Comparison of ENCODE assay signal across 8 cellular contexts in the genomic region with DNA sequence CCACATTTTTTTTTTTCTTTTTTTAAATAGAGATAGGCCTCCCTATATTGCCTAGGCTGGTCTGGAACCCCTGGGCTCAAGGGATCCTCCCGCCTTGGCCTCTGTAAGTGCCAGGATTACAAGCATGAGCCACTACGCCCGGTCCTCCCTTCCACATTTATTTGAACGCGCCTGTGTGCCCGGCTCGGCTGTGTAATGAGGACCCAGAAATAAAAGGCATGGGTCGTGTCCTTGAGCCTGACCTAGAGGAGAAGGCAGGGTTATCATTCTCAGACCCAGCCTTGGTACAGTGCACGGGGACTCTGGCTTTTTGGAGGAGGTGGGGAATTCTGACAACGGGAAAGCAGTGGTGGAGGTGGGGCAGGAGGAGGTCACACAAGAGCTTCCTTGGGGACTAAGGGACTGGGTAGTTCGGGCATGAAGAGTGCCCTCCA. TPM values are rescaled to one million over a fixed set of nuclear protein-coding genes. Genes with fewer than 3 reads are reported as not detected.
DNase-seq lines count a peak whose midpoint lies in the region; ATAC-seq and TF ChIP-seq lines count a peak whose summit lies in the region.

No MANE protein-coding gene starts in this region.

- H3K4me1 Mint-ChIP-seq in activated naive CD8-positive, alpha-beta T cell treated with anti-CD3 and anti-CD28 coated beads for 36 hours, result peaks cover 14% of the 10 kb centered on the region

- peak overlapping the region; percentile 58 for H2AFZ ChIP-seq in KMS-11 (ENCODE audit: low read depth)

- H4K20me1 ChIP-seq in KMS-11 (ENCODE audit: insufficient read depth), result no peaks in the 10 kb centered on the region

- no peak for TF ChIP-seq POLR2A in right lobe of liver (IDR thresholded peaks at IDR 0.05)

- peak overlapping the region; percentile 96 for H3K4me3 Mint-ChIP-seq in activated naive CD8-positive, alpha-beta T cell treated with anti-CD3 and anti-CD28 coated beads for 36 hours

- WGBS in right lobe of liver (ENCODE audit: insufficient coverage, low coverage, low lambda C conversion rate, missing lambda C conversion rate), result under 1% methylated on average over 10 of the region's 11 CpGs
- 1% methylated on average over 11 of the region's 11 CpGs for WGBS in aorta, 2 donors

- H3K27me3 Mint-ChIP-seq in activated naive CD8-positive, alpha-beta T cell treated with anti-CD3 and anti-CD28 coated beads for 36 hours, result peaks cover 4% of the 10 kb centered on the region

- H3K36me3 Mint-ChIP-seq in activated naive CD8-positive, alpha-beta T cell treated with anti-CD3 and anti-CD28 coated beads for 36 hours, result peaks cover 3% of the 10 kb centered on the region

- H3K27ac ChIP-seq in KMS-11 (peak overlapping the region; percentile 70), right lobe of liver (no peak overlapping the region), aorta (ENCODE audit: low read depth in 1 of 2, low read length in 2 of 2) (no peak overlapping the region)

- TF ChIP-seq CTCF in KMS-11 (conservative IDR thresholded peaks at IDR 0.05; ENCODE audit: low read depth, low read length) (no peak), right lobe of liver (IDR thresholded peaks at IDR 0.05) (no peak)

- no peaks in the 10 kb centered on the region for H3K27me3 ChIP-seq in KMS-11 (ENCODE audit: insufficient read depth, low read depth)
- H3K27me3 ChIP-seq in right lobe of liver, result no peaks in the 10 kb centered on the region
- H3K27me3 ChIP-seq in aorta (ENCODE audit: control insufficient read depth in 1 of 2, insufficient read depth in 2 of 2, low read length in 1 of 2), result no peaks in the 10 kb centered on the region

- no peaks in the 10 kb centered on the region for H3K36me3 ChIP-seq in KMS-11 (ENCODE audit: insufficient read depth)
- H3K36me3 ChIP-seq in right lobe of liver, result no peaks in the 10 kb centered on the region
- H3K36me3 ChIP-seq in aorta (ENCODE audit: control insufficient read depth in 1 of 2, insufficient read depth in 2 of 2, low read length in 1 of 2), result no peaks in the 10 kb centered on the region

- H3K9me3 Mint-ChIP-seq in activated naive CD8-positive, alpha-beta T cell treated with anti-CD3 and anti-CD28 coated beads for 36 hours, result no peaks in the 10 kb centered on the region

- ATAC-seq in right lobe of liver, result no peak
- ATAC-seq in aorta (ENCODE audit: low FRiP score), result peak; percentile 52

- intact Hi-C loops in right lobe of liver (cut with DNase I), result no loop called here
- intact Hi-C loops in aorta (cut with DNase I), result no loop called here

- DNase-seq in EH (ENCODE audit: low read depth) (peak; percentile 6), right lobe of liver (no peak), aorta (no peak), SW 1271 (lab: John Stamatoyannopoulos, UW) (no peak), NCI-H1694 treated with DMSO at 0.1 percent for 48 hours (lab: John Stamatoyannopoulos, UW) (no peak)
- DNase-seq in activated naive CD8-positive, alpha-beta T cell treated with anti-CD3 and anti-CD28 coated beads for 36 hours, result no peak
- DNase-seq in activated CD4-positive, CD25-positive, alpha-beta regulatory T cell treated with anti-CD3 and anti-CD28 coated beads, Interleukin-2, amount 50 U/mL, for 72 hours, result no peak

- H3K9me3 ChIP-seq in right lobe of liver (no peaks in the 10 kb centered on the region), aorta (ENCODE audit: control insufficient read depth, low read length) (no peaks in the 10 kb centered on the region)

- H3K4me2 ChIP-seq in KMS-11, result peak overlapping the region; percentile 73

- H3K79me2 ChIP-seq in KMS-11 (ENCODE audit: insufficient read depth, low read depth), result peaks cover 47% of the 10 kb centered on the region

- H3K27ac Mint-ChIP-seq in activated naive CD8-positive, alpha-beta T cell treated with anti-CD3 and anti-CD28 coated beads for 36 hours, result peak overlapping the region; percentile 84

- H3K4me1 ChIP-seq in KMS-11 (ENCODE audit: low read depth, poor library complexity, severe bottlenecking) (peaks cover 13% of the 10 kb centered on the region), right lobe of liver (no peaks in the 10 kb centered on the region), aorta (ENCODE audit: control insufficient read depth in 1 of 2, insufficient read depth in 2 of 2, low read length in 2 of 2) (no peaks in the 10 kb centered on the region)

- H3K4me3 ChIP-seq in KMS-11 (IDR thresholded peaks at IDR 0.05; ENCODE audit: insufficient read depth, low read depth, low read length) (peak overlapping the region; percentile 98), right lobe of liver (peak overlapping the region; percentile 61 to 68 (median 65)), aorta (ENCODE audit: low read length in 2 of 2) (no peak overlapping the region)

- H3K9ac ChIP-seq in KMS-11, result peak overlapping the region; percentile 84

RNA-seq across cellular contexts. Expression of a gene that starts 0.8 kb away (rescaled TPM):
- 10 to 100 TPM; 70.6 to 79.4 TPM for total RNA-seq in activated naive CD8-positive, alpha-beta T cell treated with anti-CD3 and anti-CD28 coated beads for 36 hours
- total RNA-seq in right lobe of liver (1 to 10 TPM in 3 of 6 experiments, under 1 TPM in 3; 0.13 to 3.3 (median 1.0) TPM), aorta (1 to 10 TPM in 1 of 2 donors, under 1 TPM in 1; 0.97 to 4.3 TPM)
- 1 to 10 TPM in 1 of 2 donors, under 1 TPM in 1; 0.05 to 1.3 TPM for polyA plus RNA-seq in aorta

RNA-seq across cellular contexts. Expression of a gene that starts 52.4 kb away (rescaled TPM):
- total RNA-seq in activated naive CD8-positive, alpha-beta T cell treated with anti-CD3 and anti-CD28 coated beads for 36 hours, result 1 to 10 TPM in 1 of 2 experiments, under 1 TPM in 1; 0.92 to 1.3 TPM
- total RNA-seq in right lobe of liver, result 1 to 10 TPM; 1.6 to 4.6 (median 2.1) TPM
- 10 to 100 TPM; 48.3 to 50.5 TPM for total RNA-seq in aorta
- 1 to 10 TPM; 7.3 to 8.0 TPM for polyA plus RNA-seq in aorta

Comparison
In these comparisons a context has a peak if more than half of its experiments do, and no peak if none do; other contexts are left out.
1. H3K4me3 ChIP-seq: peak in KMS-11 (single experiment) and right lobe of liver (3 of 3); none in aorta (0 of 2).
2. RNA of a gene that starts 0.8 kb away (total RNA-seq): 70.6 to 79.4 TPM in activated naive CD8-positive, alpha-beta T cell treated with anti-CD3 and anti-CD28 coated beads for 36 hours; 0.97 to 4.3 TPM in aorta and 0.13 to 3.3 TPM in right lobe of liver; every median in the first group is over 10 times any median in the second.
3. RNA of a gene that starts 52.4 kb away (total RNA-seq): 48.3 to 50.5 TPM in aorta; 1.6 to 4.6 TPM in right lobe of liver and 0.92 to 1.3 TPM in activated naive CD8-positive, alpha-beta T cell treated with anti-CD3 and anti-CD28 coated beads for 36 hours; every median in the first group is over 4 times any median in the second.